ENCODE assay signal across 1 cellular context in the genomic region with DNA sequence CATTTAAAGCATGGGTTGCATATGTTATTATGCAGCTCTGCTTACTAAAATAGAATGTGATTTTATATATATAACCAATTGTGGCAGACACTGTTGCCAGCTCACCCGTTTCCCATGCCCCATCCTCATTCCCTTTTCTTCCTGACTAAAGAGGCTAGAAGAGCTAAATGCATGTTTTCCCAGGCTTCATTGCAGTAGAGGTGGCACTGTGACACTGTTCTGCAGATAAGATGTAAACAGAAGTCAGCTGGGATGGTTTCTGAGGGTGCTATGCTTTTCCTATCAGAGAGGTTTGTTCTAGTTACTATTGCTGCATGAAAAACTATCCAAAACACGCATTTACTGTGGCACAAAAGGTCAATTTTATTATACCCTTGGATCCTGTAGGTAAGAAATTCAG.
TF ChIP-seq lines count a peak whose summit lies in the region.

No MANE protein-coding gene starts in this region.

TF ChIP-seq in HepG2, 621 proteins besides CTCF, POLR2A, EP300 and RAD21 (continues in another document):
- TF ChIP-seq ATAD3A (CRISPR knock-in tag; IDR thresholded peaks at IDR 0.05), result no peak
- TF ChIP-seq ZIK1 (CRISPR knock-in tag; IDR thresholded peaks at IDR 0.05; ENCODE audit: borderline replicate concordance, low read depth), result no peak
- peak; percentile 30; the same call in 1 of the 2 replicates for TF ChIP-seq TARDBP (CRISPR knock-in tag; IDR thresholded peaks at IDR 0.05)
- TF ChIP-seq ZMYM4 (CRISPR knock-in tag; IDR thresholded peaks at IDR 0.05), result no peak
- no peak for TF ChIP-seq MYNN (CRISPR knock-in tag; IDR thresholded peaks at IDR 0.05; ENCODE audit: low read depth)
- TF ChIP-seq ZNF207 (IDR thresholded peaks at IDR 0.05; ENCODE audit: borderline replicate concordance), result no peak
- peak; percentile 56 for TF ChIP-seq STAG1 (CRISPR knock-in tag; IDR thresholded peaks at IDR 0.05)
- TF ChIP-seq, protein P1, sequence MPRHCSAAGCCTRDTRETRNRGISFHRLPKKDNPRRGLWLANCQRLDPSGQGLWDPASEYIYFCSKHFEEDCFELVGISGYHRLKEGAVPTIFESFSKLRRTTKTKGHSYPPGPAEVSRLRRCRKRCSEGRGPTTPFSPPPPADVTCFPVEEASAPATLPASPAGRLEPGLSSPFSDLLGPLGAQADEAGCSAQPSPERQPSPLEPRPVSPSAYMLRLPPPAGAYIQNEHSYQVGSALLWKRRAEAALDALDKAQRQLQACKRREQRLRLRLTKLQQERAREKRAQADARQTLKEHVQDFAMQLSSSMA (CRISPR knock-in tag; IDR thresholded peaks at IDR 0.05), result no peak
- TF ChIP-seq TOPORS (CRISPR knock-in tag; IDR thresholded peaks at IDR 0.05), result no peak
- TF ChIP-seq HDAC1 (CRISPR knock-in tag; IDR thresholded peaks at IDR 0.05), result no peak
- TF ChIP-seq TBX3 (IDR thresholded peaks at IDR 0.05; ENCODE audit: borderline replicate concordance), result no peak
- no peak for TF ChIP-seq ZNF782 (CRISPR knock-in tag; IDR thresholded peaks at IDR 0.05; ENCODE audit: borderline replicate concordance)
- no peak for TF ChIP-seq ZNF33A (CRISPR knock-in tag; IDR thresholded peaks at IDR 0.05; ENCODE audit: borderline replicate concordance)
- 0 out of 2 replicates have a peak, but pooled peaks have one; percentile 30 for TF ChIP-seq GATAD2A (CRISPR knock-in tag; IDR thresholded peaks at IDR 0.05)
- TF ChIP-seq ISL2 (CRISPR knock-in tag; IDR thresholded peaks at IDR 0.05), result no peak
- 0 out of 2 replicates have a peak, but pooled peaks have one; percentile 30 for TF ChIP-seq ZNF143 (CRISPR knock-in tag; IDR thresholded peaks at IDR 0.05)
- TF ChIP-seq, protein P2, sequence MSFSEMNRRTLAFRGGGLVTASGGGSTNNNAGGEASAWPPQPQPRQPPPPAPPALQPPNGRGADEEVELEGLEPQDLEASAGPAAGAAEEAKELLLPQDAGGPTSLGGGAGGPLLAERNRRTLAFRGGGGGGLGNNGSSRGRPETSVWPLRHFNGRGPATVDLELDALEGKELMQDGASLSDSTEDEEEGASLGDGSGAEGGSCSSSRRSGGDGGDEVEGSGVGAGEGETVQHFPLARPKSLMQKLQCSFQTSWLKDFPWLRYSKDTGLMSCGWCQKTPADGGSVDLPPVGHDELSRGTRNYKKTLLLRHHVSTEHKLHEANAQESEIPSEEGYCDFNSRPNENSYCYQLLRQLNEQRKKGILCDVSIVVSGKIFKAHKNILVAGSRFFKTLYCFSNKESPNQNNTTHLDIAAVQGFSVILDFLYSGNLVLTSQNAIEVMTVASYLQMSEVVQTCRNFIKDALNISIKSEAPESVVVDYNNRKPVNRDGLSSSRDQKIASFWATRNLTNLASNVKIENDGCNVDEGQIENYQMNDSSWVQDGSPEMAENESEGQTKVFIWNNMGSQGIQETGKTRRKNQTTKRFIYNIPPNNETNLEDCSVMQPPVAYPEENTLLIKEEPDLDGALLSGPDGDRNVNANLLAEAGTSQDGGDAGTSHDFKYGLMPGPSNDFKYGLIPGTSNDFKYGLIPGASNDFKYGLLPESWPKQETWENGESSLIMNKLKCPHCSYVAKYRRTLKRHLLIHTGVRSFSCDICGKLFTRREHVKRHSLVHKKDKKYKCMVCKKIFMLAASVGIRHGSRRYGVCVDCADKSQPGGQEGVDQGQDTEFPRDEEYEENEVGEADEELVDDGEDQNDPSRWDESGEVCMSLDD (CRISPR knock-in tag; IDR thresholded peaks at IDR 0.05; ENCODE audit: borderline replicate concordance), result no peak
- TF ChIP-seq ZNF724P (CRISPR knock-in tag; IDR thresholded peaks at IDR 0.05; ENCODE audit: borderline replicate concordance), result no peak
- TF ChIP-seq, protein P3, sequence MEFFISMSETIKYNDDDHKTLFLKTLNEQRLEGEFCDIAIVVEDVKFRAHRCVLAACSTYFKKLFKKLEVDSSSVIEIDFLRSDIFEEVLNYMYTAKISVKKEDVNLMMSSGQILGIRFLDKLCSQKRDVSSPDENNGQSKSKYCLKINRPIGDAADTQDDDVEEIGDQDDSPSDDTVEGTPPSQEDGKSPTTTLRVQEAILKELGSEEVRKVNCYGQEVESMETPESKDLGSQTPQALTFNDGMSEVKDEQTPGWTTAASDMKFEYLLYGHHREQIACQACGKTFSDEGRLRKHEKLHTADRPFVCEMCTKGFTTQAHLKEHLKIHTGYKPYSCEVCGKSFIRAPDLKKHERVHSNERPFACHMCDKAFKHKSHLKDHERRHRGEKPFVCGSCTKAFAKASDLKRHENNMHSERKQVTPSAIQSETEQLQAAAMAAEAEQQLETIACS (CRISPR knock-in tag; IDR thresholded peaks at IDR 0.05), result no peak
- TF ChIP-seq, protein P4, sequence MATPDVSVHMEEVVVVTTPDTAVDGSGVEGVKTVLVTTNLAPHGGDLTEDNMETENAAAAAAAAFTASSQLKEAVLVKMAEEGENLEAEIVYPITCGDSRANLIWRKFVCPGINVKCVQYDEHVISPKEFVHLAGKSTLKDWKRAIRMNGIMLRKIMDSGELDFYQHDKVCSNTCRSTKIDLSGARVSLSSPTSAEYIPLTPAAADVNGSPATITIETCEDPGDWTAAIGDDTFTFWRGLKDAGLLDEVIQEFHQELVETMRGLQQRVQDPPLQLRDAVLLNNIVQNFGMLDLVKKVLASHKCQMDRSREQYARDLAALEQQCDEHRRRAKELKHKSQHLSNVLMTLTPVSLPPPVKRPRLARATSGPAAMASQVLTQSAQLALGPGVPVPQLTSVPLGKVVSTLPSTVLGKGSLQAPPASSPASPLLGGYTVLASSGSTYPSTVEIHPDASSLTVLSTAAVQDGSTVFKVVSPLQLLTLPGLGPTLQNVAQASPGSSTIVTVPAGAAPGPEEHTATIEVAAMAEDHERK (CRISPR knock-in tag; IDR thresholded peaks at IDR 0.05; ENCODE audit: low read depth), result no peak
- TF ChIP-seq CBX2 (IDR thresholded peaks at IDR 0.05; ENCODE audit: low read depth, low read length), result no peak
- no peak for TF ChIP-seq CBX2 (CRISPR knock-in tag; IDR thresholded peaks at IDR 0.05; ENCODE audit: low read depth)
- TF ChIP-seq, protein P5, sequence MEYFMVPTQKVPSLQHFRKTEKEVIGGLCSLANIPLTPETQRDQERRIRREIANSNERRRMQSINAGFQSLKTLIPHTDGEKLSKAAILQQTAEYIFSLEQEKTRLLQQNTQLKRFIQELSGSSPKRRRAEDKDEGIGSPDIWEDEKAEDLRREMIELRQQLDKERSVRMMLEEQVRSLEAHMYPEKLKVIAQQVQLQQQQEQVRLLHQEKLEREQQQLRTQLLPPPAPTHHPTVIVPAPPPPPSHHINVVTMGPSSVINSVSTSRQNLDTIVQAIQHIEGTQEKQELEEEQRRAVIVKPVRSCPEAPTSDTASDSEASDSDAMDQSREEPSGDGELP (IDR thresholded peaks at IDR 0.05; ENCODE audit: borderline replicate concordance, low read depth), result peak; percentile 87
- TF ChIP-seq, protein P6, sequence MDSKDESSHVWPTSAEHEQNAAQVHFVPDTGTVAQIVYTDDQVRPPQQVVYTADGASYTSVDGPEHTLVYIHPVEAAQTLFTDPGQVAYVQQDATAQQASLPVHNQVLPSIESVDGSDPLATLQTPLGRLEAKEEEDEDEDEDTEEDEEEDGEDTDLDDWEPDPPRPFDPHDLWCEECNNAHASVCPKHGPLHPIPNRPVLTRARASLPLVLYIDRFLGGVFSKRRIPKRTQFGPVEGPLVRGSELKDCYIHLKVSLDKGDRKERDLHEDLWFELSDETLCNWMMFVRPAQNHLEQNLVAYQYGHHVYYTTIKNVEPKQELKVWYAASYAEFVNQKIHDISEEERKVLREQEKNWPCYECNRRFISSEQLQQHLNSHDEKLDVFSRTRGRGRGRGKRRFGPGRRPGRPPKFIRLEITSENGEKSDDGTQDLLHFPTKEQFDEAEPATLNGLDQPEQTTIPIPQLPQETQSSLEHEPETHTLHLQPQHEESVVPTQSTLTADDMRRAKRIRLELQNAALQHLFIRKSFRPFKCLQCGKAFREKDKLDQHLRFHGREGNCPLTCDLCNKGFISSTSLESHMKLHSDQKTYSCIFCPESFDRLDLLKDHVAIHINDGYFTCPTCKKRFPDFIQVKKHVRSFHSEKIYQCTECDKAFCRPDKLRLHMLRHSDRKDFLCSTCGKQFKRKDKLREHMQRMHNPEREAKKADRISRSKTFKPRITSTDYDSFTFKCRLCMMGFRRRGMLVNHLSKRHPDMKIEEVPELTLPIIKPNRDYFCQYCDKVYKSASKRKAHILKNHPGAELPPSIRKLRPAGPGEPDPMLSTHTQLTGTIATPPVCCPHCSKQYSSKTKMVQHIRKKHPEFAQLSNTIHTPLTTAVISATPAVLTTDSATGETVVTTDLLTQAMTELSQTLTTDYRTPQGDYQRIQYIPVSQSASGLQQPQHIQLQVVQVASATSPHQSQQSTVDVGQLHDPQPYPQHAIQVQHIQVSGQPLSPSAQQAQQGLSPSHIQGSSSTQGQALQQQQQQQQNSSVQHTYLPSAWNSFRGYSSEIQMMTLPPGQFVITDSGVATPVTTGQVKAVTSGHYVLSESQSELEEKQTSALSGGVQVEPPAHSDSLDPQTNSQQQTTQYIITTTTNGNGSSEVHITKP (CRISPR knock-in tag; IDR thresholded peaks at IDR 0.05; ENCODE audit: low read depth), result no peak
- TF ChIP-seq GFI1 (CRISPR knock-in tag; IDR thresholded peaks at IDR 0.05; ENCODE audit: borderline replicate concordance), result no peak
- TF ChIP-seq ZSCAN12 (CRISPR knock-in tag; IDR thresholded peaks at IDR 0.05), result no peak
- TF ChIP-seq ZNF460 (CRISPR knock-in tag; IDR thresholded peaks at IDR 0.05; ENCODE audit: borderline replicate concordance), result no peak
- no peak for TF ChIP-seq TEAD3 (CRISPR knock-in tag; optimal IDR thresholded peaks at IDR 0.05; ENCODE audit: borderline replicate concordance)
- TF ChIP-seq, protein P7, sequence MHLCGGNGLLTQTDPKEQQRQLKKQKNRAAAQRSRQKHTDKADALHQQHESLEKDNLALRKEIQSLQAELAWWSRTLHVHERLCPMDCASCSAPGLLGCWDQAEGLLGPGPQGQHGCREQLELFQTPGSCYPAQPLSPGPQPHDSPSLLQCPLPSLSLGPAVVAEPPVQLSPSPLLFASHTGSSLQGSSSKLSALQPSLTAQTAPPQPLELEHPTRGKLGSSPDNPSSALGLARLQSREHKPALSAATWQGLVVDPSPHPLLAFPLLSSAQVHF (CRISPR knock-in tag; IDR thresholded peaks at IDR 0.05), result no peak
- TF ChIP-seq HNF4A (CRISPR knock-in tag; IDR thresholded peaks at IDR 0.05), result 0 out of 2 replicates have a peak, but pooled peaks have one; percentile 3
- no peak for TF ChIP-seq ZNF296 (CRISPR knock-in tag; conservative IDR thresholded peaks at IDR 0.05)
- TF ChIP-seq FOXC1 (CRISPR knock-in tag; IDR thresholded peaks at IDR 0.05; ENCODE audit: borderline replicate concordance), result no peak
- TF ChIP-seq SCMH1 (CRISPR knock-in tag; IDR thresholded peaks at IDR 0.05; ENCODE audit: borderline replicate concordance), result no peak
- TF ChIP-seq, protein P8, sequence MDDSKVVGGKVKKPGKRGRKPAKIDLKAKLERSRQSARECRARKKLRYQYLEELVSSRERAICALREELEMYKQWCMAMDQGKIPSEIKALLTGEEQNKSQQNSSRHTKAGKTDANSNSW (CRISPR knock-in tag; IDR thresholded peaks at IDR 0.05; ENCODE audit: borderline replicate concordance), result no peak
- TF ChIP-seq, protein P9, sequence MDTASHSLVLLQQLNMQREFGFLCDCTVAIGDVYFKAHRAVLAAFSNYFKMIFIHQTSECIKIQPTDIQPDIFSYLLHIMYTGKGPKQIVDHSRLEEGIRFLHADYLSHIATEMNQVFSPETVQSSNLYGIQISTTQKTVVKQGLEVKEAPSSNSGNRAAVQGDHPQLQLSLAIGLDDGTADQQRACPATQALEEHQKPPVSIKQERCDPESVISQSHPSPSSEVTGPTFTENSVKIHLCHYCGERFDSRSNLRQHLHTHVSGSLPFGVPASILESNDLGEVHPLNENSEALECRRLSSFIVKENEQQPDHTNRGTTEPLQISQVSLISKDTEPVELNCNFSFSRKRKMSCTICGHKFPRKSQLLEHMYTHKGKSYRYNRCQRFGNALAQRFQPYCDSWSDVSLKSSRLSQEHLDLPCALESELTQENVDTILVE (CRISPR knock-in tag; IDR thresholded peaks at IDR 0.05), result no peak
- TF ChIP-seq DNMT1 (CRISPR knock-in tag; IDR thresholded peaks at IDR 0.05), result no peak
- TF ChIP-seq GATAD1 (CRISPR knock-in tag; IDR thresholded peaks at IDR 0.05), result no peak
- TF ChIP-seq FLYWCH1 (CRISPR knock-in tag; IDR thresholded peaks at IDR 0.05), result no peak
- TF ChIP-seq PHF21A (CRISPR knock-in tag; IDR thresholded peaks at IDR 0.05), result no peak
- TF ChIP-seq ZNF614 (CRISPR knock-in tag; IDR thresholded peaks at IDR 0.05; ENCODE audit: borderline replicate concordance), result no peak
- no peak for TF ChIP-seq NFYC (CRISPR knock-in tag; IDR thresholded peaks at IDR 0.05)
- no peak for TF ChIP-seq ZNF501 (CRISPR knock-in tag; IDR thresholded peaks at IDR 0.05)
- TF ChIP-seq MIER3 (CRISPR knock-in tag; IDR thresholded peaks at IDR 0.05; ENCODE audit: borderline replicate concordance), result 0 out of 2 replicates have a peak, but pooled peaks have one; percentile 34
- no peak for TF ChIP-seq ZNF446 (CRISPR knock-in tag; IDR thresholded peaks at IDR 0.05)
- TF ChIP-seq NFKBIZ (CRISPR knock-in tag; IDR thresholded peaks at IDR 0.05), result no peak
- TF ChIP-seq, protein P10, sequence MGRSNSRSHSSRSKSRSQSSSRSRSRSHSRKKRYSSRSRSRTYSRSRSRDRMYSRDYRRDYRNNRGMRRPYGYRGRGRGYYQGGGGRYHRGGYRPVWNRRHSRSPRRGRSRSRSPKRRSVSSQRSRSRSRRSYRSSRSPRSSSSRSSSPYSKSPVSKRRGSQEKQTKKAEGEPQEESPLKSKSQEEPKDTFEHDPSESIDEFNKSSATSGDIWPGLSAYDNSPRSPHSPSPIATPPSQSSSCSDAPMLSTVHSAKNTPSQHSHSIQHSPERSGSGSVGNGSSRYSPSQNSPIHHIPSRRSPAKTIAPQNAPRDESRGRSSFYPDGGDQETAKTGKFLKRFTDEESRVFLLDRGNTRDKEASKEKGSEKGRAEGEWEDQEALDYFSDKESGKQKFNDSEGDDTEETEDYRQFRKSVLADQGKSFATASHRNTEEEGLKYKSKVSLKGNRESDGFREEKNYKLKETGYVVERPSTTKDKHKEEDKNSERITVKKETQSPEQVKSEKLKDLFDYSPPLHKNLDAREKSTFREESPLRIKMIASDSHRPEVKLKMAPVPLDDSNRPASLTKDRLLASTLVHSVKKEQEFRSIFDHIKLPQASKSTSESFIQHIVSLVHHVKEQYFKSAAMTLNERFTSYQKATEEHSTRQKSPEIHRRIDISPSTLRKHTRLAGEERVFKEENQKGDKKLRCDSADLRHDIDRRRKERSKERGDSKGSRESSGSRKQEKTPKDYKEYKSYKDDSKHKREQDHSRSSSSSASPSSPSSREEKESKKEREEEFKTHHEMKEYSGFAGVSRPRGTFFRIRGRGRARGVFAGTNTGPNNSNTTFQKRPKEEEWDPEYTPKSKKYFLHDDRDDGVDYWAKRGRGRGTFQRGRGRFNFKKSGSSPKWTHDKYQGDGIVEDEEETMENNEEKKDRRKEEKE (IDR thresholded peaks at IDR 0.05), result no peak
- TF ChIP-seq RFXAP (CRISPR knock-in tag; IDR thresholded peaks at IDR 0.05; ENCODE audit: borderline replicate concordance), result no peak
